Comparison of ENCODE assay signal across 20 cellular contexts in the genomic region with DNA sequence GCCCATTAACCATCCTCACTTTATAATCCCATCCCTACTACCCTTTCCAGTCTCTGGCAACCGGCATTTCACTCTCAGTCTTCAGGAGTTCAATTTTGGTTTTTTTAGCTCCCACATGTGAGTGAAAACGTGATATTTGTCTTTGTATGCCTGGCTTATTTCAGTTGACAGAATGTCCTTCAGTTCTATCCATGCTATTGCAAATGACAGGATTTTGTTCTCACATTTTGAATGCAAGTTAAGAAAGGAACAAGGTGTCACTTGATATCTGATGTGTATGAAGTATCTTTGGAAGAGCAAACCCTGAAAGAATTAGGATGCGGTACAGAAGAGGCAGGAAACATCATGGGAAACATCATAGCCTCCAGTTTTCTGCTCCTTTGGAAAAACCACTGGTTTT.
DNase-seq lines count a peak whose midpoint lies in the region; ATAC-seq and TF ChIP-seq lines count a peak whose summit lies in the region.
"Had no signal": no experiment of that assay in that cellular context is flagged by ENCODE, and none has a peak within 500 bp of the region (broad histone marks: within the 10 kb centered on the region; RNA-seq: fewer than 3 reads in every experiment).

No MANE protein-coding gene starts in this region.

- H3K18ac ChIP-seq in IMR-90 (ENCODE audit: low read depth, low read length): no peak overlapping the region

- no peak overlapping the region for H3K9ac ChIP-seq in IMR-90 (ENCODE audit: low read depth, low read length)
- H3K9ac ChIP-seq: KMS-11 had no signal

- H3K23ac ChIP-seq in IMR-90 (ENCODE audit: low read depth, low read length): no peak overlapping the region

- H3K36me3 ChIP-seq in IMR-90 (ENCODE audit: control insufficient read depth, insufficient read depth, low read length) (peaks cover 8% of the 10 kb centered on the region), esophagus squamous epithelium (no peaks in the 10 kb centered on the region), right atrium auricular region (no peaks in the 10 kb centered on the region), thoracic aorta (no peaks in the 10 kb centered on the region)

- H2BK5ac ChIP-seq in IMR-90 (ENCODE audit: low read depth, low read length, poor library complexity, severe bottlenecking): no peak overlapping the region

- H3K9me3 ChIP-seq in IMR-90 (ENCODE audit: control insufficient read depth, insufficient read depth, low read length) (no peaks in the 10 kb centered on the region), esophagus squamous epithelium (no peaks in the 10 kb centered on the region), right atrium auricular region (no peaks in the 10 kb centered on the region), thoracic aorta (peaks cover 3% of the 10 kb centered on the region)

- dilution Hi-C loops in IMR-90 (cut with HindIII; ENCODE audit: low sequenced_read_pairs, unreplicated experiment): no loop called here

- H3K4me2 ChIP-seq in IMR-90 (ENCODE audit: low read depth, low read length): no peak overlapping the region
- H3K4me2 ChIP-seq: KMS-11 had no signal

- no peak overlapping the region for H3K4ac ChIP-seq in IMR-90 (ENCODE audit: low read depth, low read length)

- H4K20me1 ChIP-seq in IMR-90 (ENCODE audit: insufficient read depth, low read length): no peaks in the 10 kb centered on the region

- CTCF ChIA-PET in IMR-90 (lab: Yijun Ruan, JAX): interaction anchor here (0.6 kb wide), 1 partner anchor 534 kb away, joined by 9 read pairs; no protein-coding TSS in a partner anchor

- H3K9me1 ChIP-seq in IMR-90 (ENCODE audit: insufficient read depth, low read length): peaks cover 7% of the 10 kb centered on the region

- DNase-seq in IMR-90 (no peak), esophagus squamous epithelium (lab: John Stamatoyannopoulos, UW) (no peak), right atrium auricular region (ENCODE audit: low spot score) (no peak), thoracic aorta (ENCODE audit: low spot score) (no peak), NCI-H1092 treated with DMSO at 0.1 percent for 48 hours (lab: John Stamatoyannopoulos, UW) (no peak), islet precursor cell (no peak), kidney tubule cell (ENCODE audit: low spot score) (no peak)
- DNase-seq: DMS 273 treated with DMSO at 0.1 percent for 48 hours, GDM1, GOT3, NCI-H1048, NCI-H146, NCI-H2081, NCI-H2227 treated with DMSO at 0.1 percent for 48 hours, NCI-H524, SIG-M5 had no signal

- no peak for TF ChIP-seq POLR2A in IMR-90 (IDR thresholded peaks at IDR 0.05; ENCODE audit: low read depth, low read length)
- no peak for TF ChIP-seq POLR2A in esophagus squamous epithelium (IDR thresholded peaks at IDR 0.05)

- no peak overlapping the region for H3K14ac ChIP-seq in IMR-90 (replicated peaks; ENCODE audit: low read depth, low read length)

- H3K4me3 ChIP-seq in IMR-90 (ENCODE audit: insufficient read depth, low read depth, low read length) (no peak overlapping the region), esophagus squamous epithelium (no peak overlapping the region), right atrium auricular region (no peak overlapping the region), thoracic aorta (no peak overlapping the region)
- H3K4me3 ChIP-seq: GM12878 had no signal

- WGBS in IMR-90 (ENCODE audit: extremely low coverage in 2 of 2, insufficient read length in 1 of 2), 2 experiments: no CpG with 5 or more reads among the region's 3 CpGs
- WGBS in esophagus squamous epithelium, 2 donors: 74 to 85% methylated on average over 3 of the region's 3 CpGs

- H2AFZ ChIP-seq in IMR-90 (replicated peaks; ENCODE audit: low read length, poor library complexity): no peak overlapping the region

- no peak for ATAC-seq in IMR-90 (ENCODE audit: low read depth)
- no peak for ATAC-seq in thoracic aorta (ENCODE audit: insufficient number of reproducible peaks, low FRiP score, low read depth)
- no peak for ATAC-seq in GM21737 (IDR thresholded peaks at IDR 0.05; ENCODE audit: unreplicated experiment)
- ATAC-seq: GM12878, HepG2 had no signal

- H4K91ac ChIP-seq in IMR-90 (ENCODE audit: insufficient read depth, low read depth, low read length): no peak overlapping the region

- H3K4me1 ChIP-seq in IMR-90 (ENCODE audit: control insufficient read depth, insufficient read depth, low read length) (peaks cover 9% of the 10 kb centered on the region), esophagus squamous epithelium (peaks cover 0 to 16% (median 3%) of the 10 kb centered on the region in 3 donors), right atrium auricular region (peaks cover 0 to 20% of the 10 kb centered on the region in 2 donors), thoracic aorta (ENCODE audit: control insufficient read depth in 1 of 2, low read depth in 2 of 2) (peaks cover 22 to 68% of the 10 kb centered on the region in 2 donors)

- in situ Hi-C loops in IMR-90 (cut with MboI; ENCODE audit: low sequenced_read_pairs): no loop called here

- H4K5ac ChIP-seq in IMR-90 (ENCODE audit: low read depth, low read length): no peak overlapping the region

- no peak for TF ChIP-seq RAD21 in IMR-90 (IDR thresholded peaks at IDR 0.05; ENCODE audit: low read length)

- peak overlapping the region; percentile 45; the same call in 1 of the 2 replicates for H2BK20ac ChIP-seq in IMR-90 (ENCODE audit: low read depth, low read length)

- intact Hi-C loops in IMR-90 (cut with micrococcal nuclease) (no loop called here), esophagus squamous epithelium (cut with DNase I) (no loop called here)

- H2AK9ac ChIP-seq in IMR-90 (replicated peaks; ENCODE audit: low read depth, low read length, poor library complexity): no peak overlapping the region

- no peak overlapping the region for H2AK5ac ChIP-seq in IMR-90 (ENCODE audit: low read depth, low read length)

- TF ChIP-seq CTCF in IMR-90 (conservative IDR thresholded peaks at IDR 0.05; ENCODE audit: low read depth, low read length) (no peak), esophagus squamous epithelium (IDR thresholded peaks at IDR 0.05) (no peak), right atrium auricular region (IDR thresholded peaks at IDR 0.05) (no peak), thoracic aorta (IDR thresholded peaks at IDR 0.05) (no peak)

- no peak overlapping the region for H2BK15ac ChIP-seq in IMR-90 (ENCODE audit: low read depth, low read length)

- POLR2A ChIA-PET in IMR-90 (lab: Charles Lee; ENCODE audit: unreplicated experiment): no interaction called here

- no peak overlapping the region for H3K56ac ChIP-seq in IMR-90 (ENCODE audit: extremely low read depth, insufficient read depth, low read length)

- no peak overlapping the region for H4K8ac ChIP-seq in IMR-90 (ENCODE audit: low read depth in 2 of 2, low read length in 2 of 2)

- peaks cover 0 to 13% of the 10 kb centered on the region in 2 experiments; a peak in 3 of 4 replicates for H3K79me1 ChIP-seq in IMR-90 (ENCODE audit: low read depth in 1 of 2, low read length in 2 of 2)

- H3K27me3 ChIP-seq in IMR-90 (ENCODE audit: control insufficient read depth, insufficient read depth, low read length) (no peaks in the 10 kb centered on the region), esophagus squamous epithelium (no peaks in the 10 kb centered on the region), right atrium auricular region (no peaks in the 10 kb centered on the region), thoracic aorta (replicated peaks; ENCODE audit: insufficient read depth) (no peaks in the 10 kb centered on the region)

- H2BK120ac ChIP-seq in IMR-90 (ENCODE audit: low read depth, low read length): no peak overlapping the region

- H3K27ac ChIP-seq in IMR-90 (ENCODE audit: insufficient read depth, low read length) (no peak overlapping the region), esophagus squamous epithelium (peak overlapping the region in 3 of 4 donors; percentile 71 to 87 (median 73)), right atrium auricular region (peak overlapping the region; percentile 25 to 80), thoracic aorta (peak overlapping the region; percentile 54 to 92)
- H3K27ac ChIP-seq: KMS-11 had no signal

- no TSS peak for BruUV-seq in IMR-90 (replicated peaks; lab: Mats Ljungman, UMichigan)

TF ChIP-seq in IMR-90, 13 proteins besides CTCF, POLR2A, EP300 and RAD21:
- TF ChIP-seq CEBPB (IDR thresholded peaks at IDR 0.05; ENCODE audit: low read depth, low read length) (no peak), MAFK (IDR thresholded peaks at IDR 0.05; ENCODE audit: low read depth, low read length) (no peak), MXI1 (IDR thresholded peaks at IDR 0.05; ENCODE audit: borderline replicate concordance, low read depth, low read length) (no peak), RCOR1 (IDR thresholded peaks at IDR 0.05; ENCODE audit: insufficient replicate concordance, low read length) (no peak)
